ENCODE assay signal across 9 cellular contexts in genomic region chr11:57469268-57469667, GRCh38. TPM values are rescaled to one million over a fixed set of nuclear protein-coding genes. Genes with fewer than 3 reads are reported as not detected.
"Had no signal": no experiment of that assay in that cellular context is flagged by ENCODE, and none has a peak within 500 bp of the region (broad histone marks: within the 10 kb centered on the region; RNA-seq: fewer than 3 reads in every experiment).

No MANE protein-coding gene starts in this region.

- H3K4me1 ChIP-seq: HAP-1 had no signal

- H3K36me3 Mint-ChIP-seq: IgD-negative memory B cell had no signal

- H3K27ac Mint-ChIP-seq: HFFc6, IgD-negative memory B cell had no signal

- H3K9me3 ChIP-seq: HAP-1 had no signal

- FAIRE-seq: HTR-8/SVneo had no signal

- H3K4me3 Mint-ChIP-seq: HFFc6, IgD-negative memory B cell had no signal

- ATAC-seq: HCT116 had no signal

- H3K4me3 ChIP-seq: HAP-1 had no signal

- DNase-seq: GOT3, H7, HFFc6, KG1 had no signal

- H3K9me3 Mint-ChIP-seq: HFFc6, IgD-negative memory B cell had no signal

RNA-seq across cellular contexts. Expression of gene SLC43A3, which starts 42.3 kb away (rescaled TPM):
- total RNA-seq: HT-29 had no signal
